2 cellular contexts compared by ENCODE assay signal in genomic region chr15:27681038-27681437, GRCh38.
TF ChIP-seq lines count a peak whose summit lies in the region.

No MANE protein-coding gene starts in this region.

TF ChIP-seq in HepG2, 621 proteins besides CTCF, POLR2A, EP300 and RAD21 (continued from another document):
- no peak for TF ChIP-seq ZNF770 (CRISPR knock-in tag; IDR thresholded peaks at IDR 0.05)
- TF ChIP-seq EZH2 (conservative IDR thresholded peaks at IDR 0.05; ENCODE audit: low read depth, low read length): no peak
- TF ChIP-seq SMC3 (IDR thresholded peaks at IDR 0.05; ENCODE audit: low read length): peak; percentile 27; the same call in 1 of the 2 replicates
- no peak for TF ChIP-seq ZNF224 (CRISPR knock-in tag; IDR thresholded peaks at IDR 0.05)
- TF ChIP-seq STAG1 (CRISPR knock-in tag; IDR thresholded peaks at IDR 0.05): peak; percentile 49
- TF ChIP-seq ZNF788 (CRISPR knock-in tag; IDR thresholded peaks at IDR 0.05; ENCODE audit: borderline replicate concordance): no peak

TF ChIP-seq in H1, 55 proteins besides CTCF, POLR2A, EP300 and RAD21 (continued from another document):
- TF ChIP-seq ATF2 (IDR thresholded peaks at IDR 0.05; ENCODE audit: low read length): no peak
- no peak for TF ChIP-seq SP1 (IDR thresholded peaks at IDR 0.05; ENCODE audit: low read depth, low read length)
- no peak for TF ChIP-seq MAX (IDR thresholded peaks at IDR 0.05)
- no peak for TF ChIP-seq CHD7 (IDR thresholded peaks at IDR 0.05; ENCODE audit: insufficient replicate concordance, low read length)
- no peak for TF ChIP-seq TAF7 (optimal IDR thresholded peaks at IDR 0.05; ENCODE audit: borderline replicate concordance, low read depth, low read length)
- no peak for TF ChIP-seq POU5F1 (IDR thresholded peaks at IDR 0.05; ENCODE audit: low read depth, low read length)
- no peak for TF ChIP-seq FOSL1 (IDR thresholded peaks at IDR 0.05; ENCODE audit: insufficient read depth, low read depth, low read length)
- no peak for TF ChIP-seq EZH2 (IDR thresholded peaks at IDR 0.05; ENCODE audit: low read depth, low read length, severe bottlenecking)
- TF ChIP-seq HDAC6 (IDR thresholded peaks at IDR 0.05; ENCODE audit: low read depth, low read length): no peak
